29 cellular contexts compared by ENCODE assay signal in the genomic region with DNA sequence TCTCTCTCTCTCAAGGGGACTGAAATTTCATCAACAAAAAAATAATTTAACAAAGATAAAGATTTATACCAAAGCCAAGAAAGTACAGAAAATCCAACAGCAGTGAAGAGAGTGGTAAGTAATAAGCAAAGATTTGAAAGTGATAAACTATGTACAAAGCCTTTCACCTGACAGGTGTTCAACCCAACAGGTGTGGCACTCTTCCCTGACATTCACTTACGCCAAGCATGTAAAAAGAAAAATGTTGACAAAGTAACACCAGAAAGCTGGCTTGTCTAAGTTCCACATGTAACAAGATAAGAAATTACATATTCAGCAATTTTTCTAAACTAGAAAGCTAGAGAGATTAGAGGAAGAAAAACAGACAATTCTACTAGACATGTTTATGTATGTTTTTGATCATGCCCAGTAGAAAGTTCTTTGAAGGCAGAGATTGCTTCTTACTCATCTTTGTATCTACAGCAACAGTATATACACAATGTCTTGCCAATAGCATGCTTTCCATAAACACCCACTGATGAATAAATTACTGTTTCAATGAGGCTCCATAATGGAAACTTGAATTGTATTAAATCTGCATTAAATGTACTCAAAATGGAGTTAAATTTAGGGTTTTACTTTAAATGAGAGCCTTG.
DNase-seq lines count a peak whose midpoint lies in the region; ATAC-seq, FAIRE-seq and TF ChIP-seq lines count a peak whose summit lies in the region.
"Had no signal": no experiment of that assay in that cellular context is flagged by ENCODE, and none has a peak within 500 bp of the region (broad histone marks: within the 10 kb centered on the region; RNA-seq: fewer than 3 reads in every experiment).

No MANE protein-coding gene starts in this region.

- DNase-seq in D721Med (ENCODE audit: insufficient read length, low spot score) (no peak), NCI-H748 treated with DMSO at 0.1 percent for 48 hours (lab: John Stamatoyannopoulos, UW) (peak; percentile 3), fibroblast of the conjunctiva (ENCODE audit: low read depth) (peak; percentile 10), pancreas (no peak), NCI-H1105 (lab: John Stamatoyannopoulos, UW) (no peak), DMS79 (lab: John Stamatoyannopoulos, UW) (no peak), H54 (ENCODE audit: insufficient read length, low spot score) (no peak)
- no peak for DNase-seq in activated T-helper 2 cell treated with anti-CD3 and anti-CD28 coated beads, Interferon-gamma antibody, Interleukin-2, Interleukin-4, amounts not matched to agents 10 μg/mL and 5 μg/mL and 100 μg/mL, durations not matched to agents 14 hours and 24 hours and 36 hours (ENCODE audit: low spot score)
- DNase-seq: activated CD8-positive, alpha-beta memory T cell treated with anti-CD3 and anti-CD28 coated beads for 24 hours; activated naive CD4-positive, alpha-beta T cell treated with anti-CD3 and anti-CD28 coated beads for 36 hours; activated T-cell treated with anti-CD3 and anti-CD28 coated beads, Interleukin-2, amount 50 U/mL, for 1 hour; esophagus squamous epithelium; heart left ventricle; naive thymus-derived CD8-positive, alpha-beta T cell; NCI-H1436; NCI-H510A; stimulated activated CD4-positive, alpha-beta T cell treated with anti-CD3 and anti-CD28 coated beads, Interleukin-12 subunit alpha, Interleukin-12 subunit beta, amount 100 ng/mL, for 4 hours; stimulated activated CD4-positive, alpha-beta T cell treated with anti-CD3 and anti-CD28 coated beads, Interleukin-4, amount 100 ng/mL, for 24 hours; stimulated activated naive B cell treated with anti-CD40 and anti-IgM and Interleukin-4, amounts not matched to agents 10 μg/mL and 1 μg/mL and 100 μg/mL, for 72 hours; uterus had no signal

- H3K27me3 Mint-ChIP-seq in activated T-helper 2 cell treated with anti-CD3 and anti-CD28 coated beads, Interferon-gamma antibody, Interleukin-2, Interleukin-4, amounts not matched to agents 10 μg/mL and 5 μg/mL and 100 μg/mL, durations not matched to agents 14 hours and 24 hours and 36 hours (ENCODE audit: low read depth) = no peaks in the 10 kb centered on the region
- H3K27me3 Mint-ChIP-seq: IgD-negative memory B cell; naive thymus-derived CD8-positive, alpha-beta T cell; stimulated activated naive B cell treated with anti-CD40 and anti-IgM and Interleukin-4, amounts not matched to agents 10 μg/mL and 1 μg/mL and 100 μg/mL, for 72 hours had no signal

- H3K4me1 Mint-ChIP-seq in activated T-helper 2 cell treated with anti-CD3 and anti-CD28 coated beads, Interferon-gamma antibody, Interleukin-2, Interleukin-4, amounts not matched to agents 10 μg/mL and 5 μg/mL and 100 μg/mL, durations not matched to agents 14 hours and 24 hours and 36 hours (ENCODE audit: low read depth) = no peaks in the 10 kb centered on the region
- H3K4me1 Mint-ChIP-seq: IgD-negative memory B cell; naive thymus-derived CD8-positive, alpha-beta T cell; stimulated activated naive B cell treated with anti-CD40 and anti-IgM and Interleukin-4, amounts not matched to agents 10 μg/mL and 1 μg/mL and 100 μg/mL, for 72 hours had no signal

- H3K4me1 ChIP-seq in pancreas = no peaks in the 10 kb centered on the region
- H3K4me1 ChIP-seq: esophagus squamous epithelium, right atrium auricular region had no signal

- H3K4me3 Mint-ChIP-seq in activated T-helper 2 cell treated with anti-CD3 and anti-CD28 coated beads, Interferon-gamma antibody, Interleukin-2, Interleukin-4, amounts not matched to agents 10 μg/mL and 5 μg/mL and 100 μg/mL, durations not matched to agents 14 hours and 24 hours and 36 hours (ENCODE audit: low read depth) = no peak overlapping the region
- H3K4me3 Mint-ChIP-seq: activated naive CD4-positive, alpha-beta T cell treated with anti-CD3 and anti-CD28 coated beads for 36 hours; IgD-negative memory B cell; naive thymus-derived CD8-positive, alpha-beta T cell; stimulated activated naive B cell treated with anti-CD40 and anti-IgM and Interleukin-4, amounts not matched to agents 10 μg/mL and 1 μg/mL and 100 μg/mL, for 72 hours had no signal

- no peaks in the 10 kb centered on the region for H3K27me3 ChIP-seq in pancreas
- H3K27me3 ChIP-seq: BLaER1 treated with 17β-estradiol and CSF1 and Interleukin-3, amounts not matched to agents 10 nM and 100 nM; cardiac muscle cell; esophagus squamous epithelium; heart left ventricle; right atrium auricular region; SJSA1; suprapubic skin; uterus had no signal

- intact Hi-C loops in pancreas (cut with DNase I) = no loop called here
- intact Hi-C loops in activated T-helper 2 cell treated with anti-CD3 and anti-CD28 coated beads, Interferon-gamma antibody, Interleukin-2, Interleukin-4, amounts not matched to agents 10 μg/mL and 5 μg/mL and 100 μg/mL, durations not matched to agents 14 hours and 24 hours and 36 hours (cut with micrococcal nuclease) = no loop called here

- 38 to 41% methylated on average over 1 of the region's 1 CpG for WGBS in pancreas, 2 donors

- H3K9me3 Mint-ChIP-seq in activated T-helper 2 cell treated with anti-CD3 and anti-CD28 coated beads, Interferon-gamma antibody, Interleukin-2, Interleukin-4, amounts not matched to agents 10 μg/mL and 5 μg/mL and 100 μg/mL, durations not matched to agents 14 hours and 24 hours and 36 hours = no peaks in the 10 kb centered on the region
- H3K9me3 Mint-ChIP-seq: activated naive CD4-positive, alpha-beta T cell treated with anti-CD3 and anti-CD28 coated beads for 36 hours had no signal

- ATAC-seq in pancreas = peak in 3 of 4 donors; percentile 46 to 76 (median 65)
- ATAC-seq: HCT116; heart left ventricle; left lobe of liver; naive thymus-derived CD8-positive, alpha-beta T cell; stimulated activated naive B cell treated with anti-CD40 and anti-IgM and Interleukin-4, amounts not matched to agents 10 μg/mL and 1 μg/mL and 100 μg/mL, for 72 hours had no signal

- no peak for TF ChIP-seq POLR2A in H54 (IDR thresholded peaks at IDR 0.05; ENCODE audit: low read depth, low read length)

- no peak for TF ChIP-seq CTCF in D721Med (IDR thresholded peaks at IDR 0.05; ENCODE audit: insufficient read depth, missing control alignments)
- no peak for TF ChIP-seq CTCF in pancreas (IDR thresholded peaks at IDR 0.05)

- H3K36me3 Mint-ChIP-seq in activated T-helper 2 cell treated with anti-CD3 and anti-CD28 coated beads, Interferon-gamma antibody, Interleukin-2, Interleukin-4, amounts not matched to agents 10 μg/mL and 5 μg/mL and 100 μg/mL, durations not matched to agents 14 hours and 24 hours and 36 hours (ENCODE audit: low read depth) = no peaks in the 10 kb centered on the region
- H3K36me3 Mint-ChIP-seq: IgD-negative memory B cell; naive thymus-derived CD8-positive, alpha-beta T cell; stimulated activated naive B cell treated with anti-CD40 and anti-IgM and Interleukin-4, amounts not matched to agents 10 μg/mL and 1 μg/mL and 100 μg/mL, for 72 hours had no signal

- no peaks in the 10 kb centered on the region for H3K36me3 ChIP-seq in pancreas
- H3K36me3 ChIP-seq: cardiac muscle cell, right atrium auricular region, uterus had no signal

- H3K4me3 ChIP-seq in pancreas = no peak overlapping the region
- H3K4me3 ChIP-seq: BLaER1 treated with 17β-estradiol and CSF1 and Interleukin-3, amounts not matched to agents 10 nM and 100 nM; cardiac muscle cell; esophagus squamous epithelium; heart left ventricle; right atrium auricular region; SJSA1; suprapubic skin; uterus had no signal

- no peak overlapping the region for H3K27ac ChIP-seq in pancreas
- H3K27ac ChIP-seq: BLaER1 treated with 17β-estradiol and CSF1 and Interleukin-3, amounts not matched to agents 10 nM and 100 nM; cardiac muscle cell; esophagus squamous epithelium; heart left ventricle; right atrium auricular region; SJSA1; suprapubic skin; uterus had no signal

- H3K27ac Mint-ChIP-seq in activated T-helper 2 cell treated with anti-CD3 and anti-CD28 coated beads, Interferon-gamma antibody, Interleukin-2, Interleukin-4, amounts not matched to agents 10 μg/mL and 5 μg/mL and 100 μg/mL, durations not matched to agents 14 hours and 24 hours and 36 hours = no peak overlapping the region
- H3K27ac Mint-ChIP-seq: activated naive CD4-positive, alpha-beta T cell treated with anti-CD3 and anti-CD28 coated beads for 36 hours; IgD-negative memory B cell; naive thymus-derived CD8-positive, alpha-beta T cell; stimulated activated naive B cell treated with anti-CD40 and anti-IgM and Interleukin-4, amounts not matched to agents 10 μg/mL and 1 μg/mL and 100 μg/mL, for 72 hours had no signal

- FAIRE-seq in D721Med (lab: Jason Lieb, UNC) (peak; percentile 32), pancreas (lab: Jason Lieb, UNC) (peak; percentile 41), H54 (lab: Jason Lieb, UNC) (no peak)
- FAIRE-seq: GM12892 had no signal

- H3K9me3 ChIP-seq in pancreas = no peaks in the 10 kb centered on the region
- H3K9me3 ChIP-seq: esophagus squamous epithelium, heart left ventricle, right atrium auricular region, SJSA1, suprapubic skin, uterus had no signal

Comparison
In these comparisons a context has a peak if more than half of its experiments do, and no peak if none do; other contexts are left out.
1. DNase-seq: peak in NCI-H748 treated with DMSO at 0.1 percent for 48 hours (single experiment) and fibroblast of the conjunctiva (single experiment); none in D721Med (single experiment), pancreas (0 of 6), activated T-helper 2 cell treated with anti-CD3 and anti-CD28 coated beads, Interferon-gamma antibody, Interleukin-2, Interleukin-4, amounts not matched to agents 10 μg/mL and 5 μg/mL and 100 μg/mL, durations not matched to agents 14 hours and 24 hours and 36 hours (single experiment), NCI-H1105 (single experiment), DMS79 (single experiment) and H54 (single experiment).